ENCODE assay signal across 28 cellular contexts in the genomic region with DNA sequence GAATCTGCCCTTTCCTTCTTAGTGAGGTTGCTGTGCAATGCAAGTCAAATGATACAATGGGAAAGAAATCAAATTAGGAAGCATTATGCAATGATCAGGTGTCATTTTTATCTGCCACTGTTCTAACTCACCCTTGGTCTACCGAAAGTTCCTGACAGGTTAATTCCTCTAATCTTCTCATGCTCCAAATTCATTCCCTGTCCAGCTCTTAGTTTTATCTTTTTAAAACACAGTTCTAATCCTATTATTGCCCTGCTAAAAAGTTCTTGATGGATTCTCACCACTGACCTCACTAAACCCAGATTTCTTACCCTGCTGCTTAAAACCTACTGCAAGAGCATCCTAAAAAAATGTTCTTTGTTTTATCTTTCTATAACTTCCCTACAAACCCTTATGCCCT.
"Had no signal": no experiment of that assay in that cellular context is flagged by ENCODE, and none has a peak within 500 bp of the region (broad histone marks: within the 10 kb centered on the region; RNA-seq: fewer than 3 reads in every experiment).

No MANE protein-coding gene starts in this region.

- DNase-seq: activated CD4-positive, alpha-beta T cell treated with anti-CD3 and anti-CD28 coated beads for 4 hours; activated CD4-positive, alpha-beta T cell treated with anti-CD3 and anti-CD28 coated beads, Interleukin-2, amount 50 U/mL, for 48 hours; activated CD8-positive, alpha-beta memory T cell treated with anti-CD3 and anti-CD28 coated beads for 24 hours; activated effector memory CD4-positive, alpha-beta T cell treated with Interleukin-2 at 50 U/mL for 16 hours; activated naive CD4-positive, alpha-beta T cell treated with Interleukin-2 at 50 U/mL for 16 hours; anterior cingulate cortex; body of pancreas; cerebellar nuclear complex; colonic mucosa; effector memory CD4-positive, alpha-beta T cell; gastrocnemius medialis; glutamatergic neuron; left cardiac atrium; left ventricle myocardium superior; occipital lobe; psoas muscle; sigmoid colon; small intestine; stimulated activated CD4-positive, alpha-beta T cell treated with anti-CD3 and anti-CD28 coated beads, Interleukin-4, amount 100 ng/mL, for 24 hours; uterus had no signal

- H3K36me3 Mint-ChIP-seq: activated naive CD8-positive, alpha-beta T cell; stimulated activated effector memory CD8-positive, alpha-beta T cell treated with anti-CD3 and anti-CD28 coated beads, Interleukin-12 subunit alpha, Interleukin-12 subunit beta, amount 100 ng/mL, for 72 hours; type B pancreatic cell had no signal

- H3K79me2 ChIP-seq: parathyroid adenoma had no signal

- H3K4me1 ChIP-seq: body of pancreas, colonic mucosa, gastrocnemius medialis, parathyroid adenoma, psoas muscle, sigmoid colon, uterus had no signal

- H3K27me3 ChIP-seq: colonic mucosa, gastrocnemius medialis, sigmoid colon had no signal

- H3K27ac ChIP-seq: body of pancreas, colonic mucosa, gastrocnemius medialis, parathyroid adenoma, psoas muscle, sigmoid colon, uterus had no signal

- H3K4me3 ChIP-seq: body of pancreas, colonic mucosa, gastrocnemius medialis, psoas muscle, sigmoid colon, uterus had no signal

- H3K4me3 Mint-ChIP-seq: activated naive CD8-positive, alpha-beta T cell; nephron; stimulated activated effector memory CD8-positive, alpha-beta T cell treated with anti-CD3 and anti-CD28 coated beads, Interleukin-12 subunit alpha, Interleukin-12 subunit beta, amount 100 ng/mL, for 72 hours; stimulated activated naive CD8-positive, alpha-beta T cell treated with anti-CD3 and anti-CD28 coated beads, Interleukin-15, Interleukin-2, amounts not matched to agents 100 ng/mL and 50 ng/mL, for 24 hours; T-helper 2 cell treated with Interferon-gamma antibody and Interleukin-4, amounts not matched to agents 5 μg/mL and 100 μg/mL, for 36 hours; type B pancreatic cell had no signal

- FAIRE-seq: keratinocyte had no signal

- H3K4me1 Mint-ChIP-seq: nephron; stimulated activated effector memory CD8-positive, alpha-beta T cell treated with anti-CD3 and anti-CD28 coated beads, Interleukin-12 subunit alpha, Interleukin-12 subunit beta, amount 100 ng/mL, for 72 hours had no signal

- H3K9ac ChIP-seq: parathyroid adenoma had no signal

- H3K27me3 Mint-ChIP-seq: activated naive CD8-positive, alpha-beta T cell; stimulated activated naive CD8-positive, alpha-beta T cell treated with anti-CD3 and anti-CD28 coated beads, Interleukin-15, Interleukin-2, amounts not matched to agents 100 ng/mL and 50 ng/mL, for 24 hours; type B pancreatic cell had no signal

- H2AFZ ChIP-seq: parathyroid adenoma had no signal

- H3K27ac Mint-ChIP-seq: activated naive CD8-positive, alpha-beta T cell; nephron; stimulated activated effector memory CD8-positive, alpha-beta T cell treated with anti-CD3 and anti-CD28 coated beads, Interleukin-12 subunit alpha, Interleukin-12 subunit beta, amount 100 ng/mL, for 72 hours; stimulated activated naive CD8-positive, alpha-beta T cell treated with anti-CD3 and anti-CD28 coated beads, Interleukin-15, Interleukin-2, amounts not matched to agents 100 ng/mL and 50 ng/mL, for 24 hours; T-helper 2 cell treated with Interferon-gamma antibody and Interleukin-4, amounts not matched to agents 5 μg/mL and 100 μg/mL, for 36 hours; type B pancreatic cell had no signal

- H3K9me3 ChIP-seq: body of pancreas, colonic mucosa, gastrocnemius medialis, sigmoid colon, uterus had no signal

- H3K36me3 ChIP-seq: colonic mucosa, gastrocnemius medialis, sigmoid colon, uterus had no signal
